19 cellular contexts compared by ENCODE assay signal in the genomic region with DNA sequence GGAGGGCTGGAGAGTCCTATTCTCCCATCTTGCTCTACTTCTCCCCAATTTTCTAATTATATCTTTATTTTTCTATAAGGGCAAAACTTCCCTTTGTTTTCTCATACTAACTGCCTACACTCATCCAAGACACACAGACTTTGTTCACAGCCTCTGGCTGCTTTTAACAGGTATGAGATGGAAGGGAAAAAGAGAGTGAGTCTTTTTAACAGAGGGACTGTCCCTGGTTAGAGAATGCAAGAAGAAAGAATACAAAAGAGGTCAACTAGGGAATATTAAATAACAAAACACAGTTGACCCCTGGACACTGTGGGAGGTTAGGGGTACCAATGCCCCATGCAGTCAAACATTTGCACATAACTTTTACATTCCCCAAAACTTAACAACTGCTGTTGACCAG. TPM values are rescaled to one million over a fixed set of nuclear protein-coding genes. Genes with fewer than 3 reads are reported as not detected.
DNase-seq lines count a peak whose midpoint lies in the region; ATAC-seq and TF ChIP-seq lines count a peak whose summit lies in the region.
"Had no signal": no experiment of that assay in that cellular context is flagged by ENCODE, and none has a peak within 500 bp of the region (broad histone marks: within the 10 kb centered on the region; RNA-seq: fewer than 3 reads in every experiment).

No MANE protein-coding gene starts in this region.

- no peak for TF ChIP-seq CTCF in OCI-LY3 (IDR thresholded peaks at IDR 0.05; ENCODE audit: low read depth, low read length)
- TF ChIP-seq CTCF in lower leg skin (IDR thresholded peaks at IDR 0.05) = no peak

- H3K4me1 ChIP-seq in OCI-LY3 (ENCODE audit: low read length) = peaks cover 16% of the 10 kb centered on the region
- H3K4me1 ChIP-seq: upper lobe of right lung had no signal

- DNase-seq in activated CD4-positive, alpha-beta T cell treated with anti-CD3 and anti-CD28 coated beads, Interleukin-2, amount 10 ng/mL, durations not matched to agents 24 days and 14 days = no peak
- no peak for DNase-seq in activated CD4-positive, alpha-beta T cell treated with anti-CD3 and anti-CD28 coated beads, Interleukin-2, amount 50 U/mL, for 4 hours
- DNase-seq in effector memory CD8-positive, alpha-beta T cell = no peak
- DNase-seq in stimulated activated naive B cell treated with anti-CD40 and anti-IgM and Interleukin-4, amounts not matched to agents 10 μg/mL and 1 μg/mL and 100 μg/mL, for 72 hours = no peak
- DNase-seq in germinal center (ENCODE audit: low spot score) (no peak), GM19240 (ENCODE audit: insufficient read length, low spot score) (no peak), lower leg skin (ENCODE audit: low spot score in 2 of 2) (no peak)
- DNase-seq: activated T-cell treated with anti-CD3 and anti-CD28 coated beads for 4 hours; DMS79; endodermal cell; kidney glomerular epithelial cell; NCI-H1694; NCI-H2227 treated with DMSO at 0.1 percent for 48 hours; stimulated activated CD4-positive, alpha-beta T cell treated with anti-CD3 and anti-CD28 coated beads, Interleukin-12 subunit alpha, Interleukin-12 subunit beta, amount 100 ng/mL, for 4 hours; SW 1271; upper lobe of right lung had no signal

- H3K4me3 ChIP-seq in OCI-LY3 (ENCODE audit: low read length) (no peak overlapping the region), lower leg skin (ENCODE audit: low read depth, poor library complexity, severe bottlenecking) (no peak overlapping the region)
- H3K4me3 ChIP-seq: hepatocyte, upper lobe of right lung had no signal

- H3K4me2 ChIP-seq in OCI-LY3 (ENCODE audit: low read length) = peak overlapping the region; percentile 41; the same call in 1 of the 2 replicates
- H3K4me2 ChIP-seq: hepatocyte had no signal

- peaks cover 63% of the 10 kb centered on the region for H3K4me1 Mint-ChIP-seq in activated CD4-positive, alpha-beta T cell treated with anti-CD3 and anti-CD28 coated beads, Interleukin-2, amount 10 ng/mL, durations not matched to agents 24 days and 14 days
- peaks cover 23 to 63% of the 10 kb centered on the region in 2 donors for H3K4me1 Mint-ChIP-seq in effector memory CD8-positive, alpha-beta T cell (ENCODE audit: low read depth in 2 of 2)
- peaks cover 51 to 89% of the 10 kb centered on the region in 2 donors for H3K4me1 Mint-ChIP-seq in stimulated activated naive B cell treated with anti-CD40 and anti-IgM and Interleukin-4, amounts not matched to agents 10 μg/mL and 1 μg/mL and 100 μg/mL, for 72 hours

- H3K9ac ChIP-seq in OCI-LY3 (ENCODE audit: low read length) = no peak overlapping the region

- H3K36me3 ChIP-seq in OCI-LY3 (replicated peaks; ENCODE audit: low read depth, low read length) = peaks cover 81% of the 10 kb centered on the region

- H3K27me3 ChIP-seq in OCI-LY3 (ENCODE audit: low read depth, low read length) = no peaks in the 10 kb centered on the region
- H3K27me3 ChIP-seq: hepatocyte, upper lobe of right lung had no signal

- H3K36me3 Mint-ChIP-seq in activated CD4-positive, alpha-beta T cell treated with anti-CD3 and anti-CD28 coated beads, Interleukin-2, amount 10 ng/mL, durations not matched to agents 24 days and 14 days (ENCODE audit: low read depth) = peaks cover 92% of the 10 kb centered on the region
- H3K36me3 Mint-ChIP-seq in effector memory CD8-positive, alpha-beta T cell (ENCODE audit: insufficient read depth) = peaks cover 82% of the 10 kb centered on the region
- H3K36me3 Mint-ChIP-seq in stimulated activated naive B cell treated with anti-CD40 and anti-IgM and Interleukin-4, amounts not matched to agents 10 μg/mL and 1 μg/mL and 100 μg/mL, for 72 hours = peaks cover 83 to 93% of the 10 kb centered on the region in 2 donors

- H3K9me3 ChIP-seq in OCI-LY3 (ENCODE audit: insufficient read depth, low read length) = peaks cover 9% of the 10 kb centered on the region; the same call in 1 of the 2 replicates
- H3K9me3 ChIP-seq: upper lobe of right lung had no signal

- H4K20me1 ChIP-seq in OCI-LY3 (ENCODE audit: insufficient read depth, low read length) = no peaks in the 10 kb centered on the region

- H2AFZ ChIP-seq in OCI-LY3 (ENCODE audit: low read depth, low read length) = no peak overlapping the region
- H2AFZ ChIP-seq: hepatocyte had no signal

- no peak for ATAC-seq in effector memory CD8-positive, alpha-beta T cell (replicated peaks)
- peak; percentile 51 to 69 for ATAC-seq in stimulated activated naive B cell treated with anti-CD40 and anti-IgM and Interleukin-4, amounts not matched to agents 10 μg/mL and 1 μg/mL and 100 μg/mL, for 72 hours (replicated peaks)

- H3K79me2 ChIP-seq in OCI-LY3 (ENCODE audit: low read length) = peaks cover 2% of the 10 kb centered on the region; the same call in 1 of the 2 replicates
- H3K79me2 ChIP-seq: hepatocyte had no signal

- peak overlapping the region; percentile 50 for H3K27ac ChIP-seq in OCI-LY3 (ENCODE audit: low read length)
- H3K27ac ChIP-seq: C4-2B, hepatocyte had no signal

- no peaks in the 10 kb centered on the region for H3K27me3 Mint-ChIP-seq in activated CD4-positive, alpha-beta T cell treated with anti-CD3 and anti-CD28 coated beads, Interleukin-2, amount 10 ng/mL, durations not matched to agents 24 days and 14 days
- H3K27me3 Mint-ChIP-seq in effector memory CD8-positive, alpha-beta T cell = no peaks in the 10 kb centered on the region
- no peaks in the 10 kb centered on the region for H3K27me3 Mint-ChIP-seq in stimulated activated naive B cell treated with anti-CD40 and anti-IgM and Interleukin-4, amounts not matched to agents 10 μg/mL and 1 μg/mL and 100 μg/mL, for 72 hours

- H3K9me3 Mint-ChIP-seq in activated CD4-positive, alpha-beta T cell treated with anti-CD3 and anti-CD28 coated beads, Interleukin-2, amount 10 ng/mL, durations not matched to agents 24 days and 14 days = peaks cover 29% of the 10 kb centered on the region
- H3K9me3 Mint-ChIP-seq in effector memory CD8-positive, alpha-beta T cell = peaks cover 0 to 8% of the 10 kb centered on the region in 2 donors
- peaks cover 28 to 45% of the 10 kb centered on the region in 2 donors for H3K9me3 Mint-ChIP-seq in stimulated activated naive B cell treated with anti-CD40 and anti-IgM and Interleukin-4, amounts not matched to agents 10 μg/mL and 1 μg/mL and 100 μg/mL, for 72 hours
- H3K9me3 Mint-ChIP-seq: endodermal cell had no signal

- intact Hi-C loops in activated CD4-positive, alpha-beta T cell treated with anti-CD3 and anti-CD28 coated beads, Interleukin-2, amount 10 ng/mL, durations not matched to agents 24 days and 14 days (cut with micrococcal nuclease) = loop anchor here (1.0 kb wide), 1 partner anchor 9 kb away; no protein-coding TSS in a partner anchor
- intact Hi-C loops in lower leg skin (cut with DNase I; ENCODE audit: low total_unique reads) = no loop called here

- H3K27ac Mint-ChIP-seq in activated CD4-positive, alpha-beta T cell treated with anti-CD3 and anti-CD28 coated beads, Interleukin-2, amount 10 ng/mL, durations not matched to agents 24 days and 14 days = peak overlapping the region; percentile 78
- peak overlapping the region; percentile 0 to 29 for H3K27ac Mint-ChIP-seq in effector memory CD8-positive, alpha-beta T cell
- peak overlapping the region; percentile 62 for H3K27ac Mint-ChIP-seq in stimulated activated naive B cell treated with anti-CD40 and anti-IgM and Interleukin-4, amounts not matched to agents 10 μg/mL and 1 μg/mL and 100 μg/mL, for 72 hours
- H3K27ac Mint-ChIP-seq: endodermal cell had no signal

- peak overlapping the region; percentile 27 for H3K4me3 Mint-ChIP-seq in activated CD4-positive, alpha-beta T cell treated with anti-CD3 and anti-CD28 coated beads, Interleukin-2, amount 10 ng/mL, durations not matched to agents 24 days and 14 days
- no peak overlapping the region for H3K4me3 Mint-ChIP-seq in effector memory CD8-positive, alpha-beta T cell
- H3K4me3 Mint-ChIP-seq in stimulated activated naive B cell treated with anti-CD40 and anti-IgM and Interleukin-4, amounts not matched to agents 10 μg/mL and 1 μg/mL and 100 μg/mL, for 72 hours = peak overlapping the region in 1 of 2 donors; percentile 55
- H3K4me3 Mint-ChIP-seq: endodermal cell had no signal

- no peak for TF ChIP-seq POLR2A in lower leg skin (IDR thresholded peaks at IDR 0.05)

RNA-seq across cellular contexts. Expression of a gene that starts 41.8 kb away (rescaled TPM):
- total RNA-seq in activated CD4-positive, alpha-beta T cell treated with anti-CD3 and anti-CD28 coated beads, Interleukin-2, amount 10 ng/mL, durations not matched to agents 24 days and 14 days = 162 and 165 TPM in 2 replicates
- total RNA-seq in lower leg skin = 10 to 100 TPM; 48.1 to 74.6 (median 58.1) TPM

Comparison
In these comparisons a context has a peak if more than half of its experiments do, and no peak if none do; other contexts are left out.
1. H3K27ac Mint-ChIP-seq: peak in every context shown above with its lines; median percentile 78 in activated CD4-positive, alpha-beta T cell treated with anti-CD3 and anti-CD28 coated beads, Interleukin-2, amount 10 ng/mL, durations not matched to agents 24 days and 14 days; 62 in stimulated activated naive B cell treated with anti-CD40 and anti-IgM and Interleukin-4, amounts not matched to agents 10 μg/mL and 1 μg/mL and 100 μg/mL, for 72 hours; 14 in effector memory CD8-positive, alpha-beta T cell.